In the genomic region with DNA sequence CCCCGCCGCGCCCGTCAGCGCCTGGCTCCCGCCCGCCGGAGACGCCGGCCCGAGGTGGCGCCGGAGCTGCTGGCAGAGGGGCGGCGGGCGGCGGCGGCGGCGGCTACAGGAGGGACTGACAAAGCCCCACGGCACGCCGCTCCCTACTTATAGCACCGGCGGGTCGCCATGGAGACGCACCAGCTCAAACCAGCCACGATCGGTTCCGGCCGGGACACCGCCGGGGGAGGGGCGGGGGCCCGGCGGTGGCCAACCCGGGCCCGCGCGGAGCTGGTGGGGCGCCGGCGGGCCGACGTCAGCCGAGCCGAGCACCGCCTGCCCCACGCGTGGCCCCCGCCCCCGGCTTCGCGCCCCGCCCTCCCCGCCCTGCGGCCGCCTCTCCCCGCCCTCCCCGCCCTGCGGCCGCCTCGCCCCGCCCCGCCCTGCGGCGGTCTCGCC, we compare ENCODE assay signal across 8 cellular contexts. TPM values are rescaled to one million over a fixed set of nuclear protein-coding genes. Genes with fewer than 3 reads are reported as not detected.
DNase-seq lines count a peak whose midpoint lies in the region; ATAC-seq, FAIRE-seq and TF ChIP-seq lines count a peak whose summit lies in the region.

Gene ODC1 (minus strand): TSS at position 120 of the 438 bp plus-strand sequence. CDS start 3,295 bp downstream, outside the sequence.

- peaks cover 3 to 15% (median 12%) of the 10 kb centered on the region in 4 experiments; a peak in 5 of 8 replicates for H3K36me3 ChIP-seq in H1 (ENCODE audit: control insufficient read depth in 2 of 4, insufficient read depth in 4 of 4, low read length in 3 of 4)

- peak within 1 kb of the TSS; percentile 55; the same call in 1 of the 2 replicates for H3K27ac ChIP-seq in H1 (ENCODE audit: low read depth, low read length)

- FAIRE-seq in HTR-8/SVneo (lab: Jason Lieb, UNC) (peak; percentile 69), H1 (lab: Jason Lieb, UNC) (no peak)

- no peak within 1 kb of the TSS for H3K23ac ChIP-seq in H1 (ENCODE audit: insufficient read length)

- H3K18ac ChIP-seq in H1 (ENCODE audit: extremely low read depth, low read length) = peak within 1 kb of the TSS; percentile 62; the same call in 1 of the 2 replicates

- H2AK5ac ChIP-seq in H1 (ENCODE audit: low read depth, low read length) = no peak within 1 kb of the TSS; the same call in 1 of the 2 replicates

- peak within 1 kb of the TSS; percentile 85; the same call in 1 of the 2 replicates for H2BK5ac ChIP-seq in H1 (ENCODE audit: low read depth, low read length)

- peak within 1 kb of the TSS; percentile 67 to 96 (median 74) for H3K9ac ChIP-seq in H1 (replicated peaks in 1 of 4; ENCODE audit: extremely low read depth in 1 of 4, low read depth in 3 of 4, low read length in 3 of 4)

- H3K9me3 Mint-ChIP-seq in mesothelial cell of epicardium = no peaks in the 10 kb centered on the region

- peak within 1 kb of the TSS; percentile 52 for H4K91ac ChIP-seq in H1 (replicated peaks; ENCODE audit: insufficient read length, low read length)

- no peak within 1 kb of the TSS for H3K4ac ChIP-seq in H1 (replicated peaks; ENCODE audit: insufficient read length, low read depth, low read length)

- no peak for TF ChIP-seq EP300 in H1 (IDR thresholded peaks at IDR 0.05; ENCODE audit: borderline replicate concordance in 1 of 2, low read depth in 2 of 2, low read length in 2 of 2)

- H3K23me2 ChIP-seq in H1 (ENCODE audit: low read depth, low read length) = peaks cover 4% of the 10 kb centered on the region; the same call in 1 of the 2 replicates

- H3K4me2 ChIP-seq in H1 (ENCODE audit: insufficient read depth in 1 of 2, low read depth in 2 of 2, low read length in 2 of 2) = peak within 1 kb of the TSS; percentile 90 to 97

- peaks cover 0 to 28% (median 12%) of the 10 kb centered on the region in 4 experiments; a peak in 5 of 7 replicates for H3K27me3 ChIP-seq in H1 (replicated peaks in 1 of 4; ENCODE audit: control insufficient read depth in 3 of 4, extremely low read depth in 1 of 4, insufficient read depth in 3 of 4, low read length in 3 of 4)

- peak within 1 kb of the TSS; percentile 80 for H3K4me3 Mint-ChIP-seq in mesothelial cell of epicardium

- peak within 1 kb of the TSS; percentile 12 for H4K5ac ChIP-seq in H1 (ENCODE audit: insufficient read length, low read depth, low read length)

- peaks cover 0 to 2% of the 10 kb centered on the region in 2 experiments for H4K20me1 ChIP-seq in H1 (replicated peaks in 1 of 2; ENCODE audit: control insufficient read depth in 1 of 2, insufficient read depth in 2 of 2, low read length in 2 of 2)

- peak within 1 kb of the TSS; percentile 53; the same call in 1 of the 2 replicates for H2BK15ac ChIP-seq in H1 (ENCODE audit: low read length)

- ATAC-seq in GM21381 (IDR thresholded peaks at IDR 0.05; ENCODE audit: unreplicated experiment) = peak; percentile 76

- peak within 1 kb of the TSS; percentile 98 for H4K8ac ChIP-seq in H1 (ENCODE audit: extremely low read depth, insufficient read depth, low read length)

- H2BK20ac ChIP-seq in H1 (ENCODE audit: low read length) = no peak within 1 kb of the TSS

- peaks cover 0 to 23% of the 10 kb centered on the region in 2 experiments; a peak in 2 of 4 replicates for H3K79me2 ChIP-seq in H1 (ENCODE audit: control insufficient read depth in 1 of 2, insufficient read depth in 2 of 2, low read length in 2 of 2)

- TF ChIP-seq RAD21 in H1 (IDR thresholded peaks at IDR 0.05 in 1 of 2, conservative IDR thresholded peaks at IDR 0.05 in 1 of 2; ENCODE audit: low read depth in 2 of 2, low read length in 2 of 2) = no peak

- H2BK12ac ChIP-seq in H1 (ENCODE audit: low read depth, low read length) = peak within 1 kb of the TSS; percentile 68; the same call in 1 of the 2 replicates

- DNase-seq in CMK (ENCODE audit: low read depth) (peak; percentile 90), HTR-8/SVneo (ENCODE audit: insufficient read length, low spot score) (no peak), NOMO-1 treated with DMSO at 0.1 percent for 48 hours (lab: John Stamatoyannopoulos, UW; ENCODE audit: unreplicated experiment) (peak; percentile 92), H1 (ENCODE audit: low read depth in 1 of 2, low spot score in 2 of 2) (no peak), mesothelial cell of epicardium (ENCODE audit: low spot score in 2 of 2, unreplicated experiment in 2 of 2) (peak; percentile 92 to 96)
- peak; percentile 97 to 98 for DNase-seq in activated CD8-positive, alpha-beta memory T cell treated with anti-CD3 and anti-CD28 coated beads for 4 hours (ENCODE audit: low read depth in 2 of 2)
- DNase-seq in stimulated activated CD8-positive, alpha-beta memory T cell treated with anti-CD3 and anti-CD28 coated beads, Interleukin-15, amount 100 ng/mL, for 48 hours (ENCODE audit: low read depth in 2 of 2) = peak; percentile 94 to 95

- TF ChIP-seq POLR2A in H1 (IDR thresholded peaks at IDR 0.05; ENCODE audit: control extremely low read depth in 1 of 2, low read depth in 2 of 2, low read length in 2 of 2) = peak; percentile 7 to 33; a peak in 1 of 3 replicates

- H2AFZ ChIP-seq in H1 (ENCODE audit: low read length) = peak within 1 kb of the TSS; percentile 21; the same call in 1 of the 2 replicates

- no peak within 1 kb of the TSS for H3K14ac ChIP-seq in H1 (ENCODE audit: insufficient read length)

- H3K4me1 ChIP-seq in H1 (replicated peaks in 1 of 4; ENCODE audit: control insufficient read depth in 3 of 4, insufficient read depth in 4 of 4, low read length in 3 of 4) = peaks cover 2 to 10% (median 4%) of the 10 kb centered on the region in 4 experiments; a peak in 6 of 7 replicates

- peaks cover under 1% of the 10 kb centered on the region for H3K27me3 Mint-ChIP-seq in mesothelial cell of epicardium (ENCODE audit: low read depth)

- no peak within 1 kb of the TSS for H2BK120ac ChIP-seq in H1 (replicated peaks; ENCODE audit: low read depth, low read length)

- no peaks in the 10 kb centered on the region for H3K9me3 ChIP-seq in H1 (ENCODE audit: insufficient read depth in 2 of 2, low read depth in 1 of 2, low read length in 1 of 2)

- H3K56ac ChIP-seq in H1 (replicated peaks; ENCODE audit: insufficient read length, low read depth, low read length) = no peak within 1 kb of the TSS

- TF ChIP-seq CTCF in H1 (IDR thresholded peaks at IDR 0.05; ENCODE audit: control extremely low read depth in 1 of 3, insufficient read depth in 1 of 3, low read depth in 1 of 3, low read length in 3 of 3) = no peak
- no peak for TF ChIP-seq CTCF in mesothelial cell of epicardium (IDR thresholded peaks at IDR 0.05; ENCODE audit: unreplicated experiment)

- peak within 1 kb of the TSS; percentile 92 for H3K27ac Mint-ChIP-seq in mesothelial cell of epicardium

- POLR2A ChIA-PET in H1 (lab: Charles Lee; ENCODE audit: partially characterized antibody) = interaction anchor here (0.6 to 4.7 kb wide), 16 partner anchors 8 to 405 kb away, joined by 3 to 44 read pairs (median 3); partner anchors contain the start of genes KLF11 and NOL10

- H3K36me3 Mint-ChIP-seq in mesothelial cell of epicardium = peaks cover 13% of the 10 kb centered on the region

- 5% methylated on average over 4 of the region's 68 CpGs; no CpG with 5 or more reads in 1 of the 2 experiments for WGBS in H1 (ENCODE audit: extremely low coverage in 1 of 2, insufficient coverage in 1 of 2, insufficient read length in 1 of 2, insufficient replicate concordance in 2 of 2, low coverage in 1 of 2, low lambda C conversion rate in 2 of 2, missing lambda C conversion rate in 1 of 2), 2 experiments

- peak within 1 kb of the TSS; percentile 46 to 76 (median 49) for H3K4me3 ChIP-seq in H1 (ENCODE audit: extremely low read depth in 1 of 4, insufficient read depth in 2 of 4, low read depth in 3 of 4, low read length in 4 of 4)

- H3K79me1 ChIP-seq in H1 (ENCODE audit: low read depth, low read length) = no peaks in the 10 kb centered on the region

- peaks cover 30% of the 10 kb centered on the region for H3K4me1 Mint-ChIP-seq in mesothelial cell of epicardium

- CTCF ChIA-PET in H1 (lab: Charles Lee; ENCODE audit: partially characterized antibody) = interaction anchor here (0.8 to 1.8 kb wide), 3 partner anchors 13 to 307 kb away, joined by 3 read pairs; no protein-coding TSS in a partner anchor

TF ChIP-seq in H1, 55 proteins besides CTCF, POLR2A, EP300 and RAD21:
- TF ChIP-seq SIN3A (conservative IDR thresholded peaks at IDR 0.05 in 1 of 2, IDR thresholded peaks at IDR 0.05 in 1 of 2; ENCODE audit: low read depth in 1 of 2, low read length in 2 of 2) (0 out of 4 replicates have a peak, but pooled peaks of 1 of the 2 experiments have one; percentile 7), USF2 (IDR thresholded peaks at IDR 0.05; ENCODE audit: low read length) (no peak), CREB1 (IDR thresholded peaks at IDR 0.05) (no peak), PHF8 (conservative IDR thresholded peaks at IDR 0.05; ENCODE audit: low read depth, low read length) (0 out of 2 replicates have a peak, but pooled peaks have one; percentile 10), KDM5A (IDR thresholded peaks at IDR 0.05; ENCODE audit: low read length) (no peak), TBP (IDR thresholded peaks at IDR 0.05; ENCODE audit: low read depth, low read length) (peak; percentile 76), SRF (IDR thresholded peaks at IDR 0.05; ENCODE audit: low read depth, low read length) (no peak)

RNA-seq across cellular contexts. Expression of gene ODC1, which starts in this region (rescaled TPM):
- 73.6 and 76.7 TPM in 2 replicates for total RNA-seq in H1 (2021; fragmentation: NEBNext Ultra II Directional; extraction: Animal tissue kit (Norgen Biotek cat#: 25700))
- polyA plus RNA-seq in H1 (2011; rRNA removed) = 39.9 and 57.2 TPM in 2 replicates
- 52.1 TPM for polyA plus RNA-seq in H1 (2011; cell fraction: cytosol; rRNA removed)
- polyA plus RNA-seq in H1 (2011; cell fraction: nucleus; rRNA removed) = 28.3 TPM
- polyA plus RNA-seq in H1 (2012, experiment 1 of 2) = 51.1 to 69.3 TPM (median 56.4 TPM) in 4 replicates
- polyA plus RNA-seq in H1 (2012, experiment 2 of 2) = 47.0 TPM
- 36.2 TPM for polyA plus RNA-seq in H1 (2013, experiment 1 of 2)
- polyA plus RNA-seq in H1 (2013, experiment 2 of 2) = 38.4 TPM
- polyA minus RNA-seq in H1 (2011; rRNA and poly(A)+ RNA removed) = 62.9 and 69.6 TPM in 2 replicates
- polyA minus RNA-seq in H1 (2011; cell fraction: cytosol; rRNA and poly(A)+ RNA removed) = 26.7 TPM
- 24.6 TPM for polyA minus RNA-seq in H1 (2011; cell fraction: nucleus; rRNA and poly(A)+ RNA removed)
- total RNA-seq in mesothelial cell of epicardium = 138 to 148 TPM (median 148 TPM) in 3 replicates

Comparison
In these comparisons a context has a peak if more than half of its experiments do, and no peak if none do; other contexts are left out.
1. DNase-seq: peak in CMK (single experiment), NOMO-1 treated with DMSO at 0.1 percent for 48 hours (single experiment), activated CD8-positive, alpha-beta memory T cell treated with anti-CD3 and anti-CD28 coated beads for 4 hours (2 of 2), mesothelial cell of epicardium (2 of 2) and stimulated activated CD8-positive, alpha-beta memory T cell treated with anti-CD3 and anti-CD28 coated beads, Interleukin-15, amount 100 ng/mL, for 48 hours (2 of 2); none in HTR-8/SVneo (single experiment) and H1 (0 of 2).